ENCODE assay signal across 8 cellular contexts in genomic region chr18:75209952-75210261, GRCh38. TPM values are rescaled to one million over a fixed set of nuclear protein-coding genes. Genes with fewer than 3 reads are reported as not detected.
DNase-seq lines count a peak whose midpoint lies in the region; ATAC-seq and TF ChIP-seq lines count a peak whose summit lies in the region.

No MANE protein-coding gene starts in this region.

- peak overlapping the region; percentile 91 for H2BK5ac ChIP-seq in IMR-90 (ENCODE audit: low read depth, low read length, poor library complexity, severe bottlenecking)

- H4K91ac ChIP-seq in IMR-90 (ENCODE audit: insufficient read depth, low read depth, low read length) = peak overlapping the region; percentile 62

- TF ChIP-seq CTCF in CD8-positive, alpha-beta T cell (IDR thresholded peaks at IDR 0.05) = no peak
- TF ChIP-seq CTCF in IMR-90 (conservative IDR thresholded peaks at IDR 0.05; ENCODE audit: low read depth, low read length) (no peak), mammary epithelial cell (conservative IDR thresholded peaks at IDR 0.05 in 1 of 2, IDR thresholded peaks at IDR 0.05 in 1 of 2; ENCODE audit: extremely low read depth in 1 of 2, insufficient read depth in 1 of 2, low read depth in 1 of 2, low read length in 2 of 2) (no peak)

- BruUV-seq in IMR-90 (replicated peaks; lab: Mats Ljungman, UMichigan) (no TSS peak), mammary epithelial cell (replicated peaks; lab: Mats Ljungman, UMichigan) (no TSS peak)

- H3K4me3 Mint-ChIP-seq in CD8-positive, alpha-beta T cell = peak overlapping the region; percentile 99

- H3K79me2 ChIP-seq in mammary epithelial cell (ENCODE audit: insufficient read depth, low read length) = peaks cover 59% of the 10 kb centered on the region

- 0 out of 3 replicates have a peak overlapping the region, but pooled peaks have one; percentile 7 for H2BK15ac ChIP-seq in IMR-90 (ENCODE audit: low read depth, low read length)

- H3K79me1 ChIP-seq in IMR-90 (ENCODE audit: low read depth in 1 of 2, low read length in 2 of 2) = peaks cover 12 to 34% of the 10 kb centered on the region in 2 experiments

- H3K9ac ChIP-seq in IMR-90 (ENCODE audit: low read depth, low read length) = peak overlapping the region; percentile 82
- peak overlapping the region; percentile 82 for H3K9ac ChIP-seq in mammary epithelial cell (ENCODE audit: insufficient read depth, low read length)

- H3K4ac ChIP-seq in IMR-90 (ENCODE audit: low read depth, low read length) = peak overlapping the region; percentile 75

- peak overlapping the region; percentile 88 for H3K56ac ChIP-seq in IMR-90 (ENCODE audit: extremely low read depth, insufficient read depth, low read length)

- no peaks in the 10 kb centered on the region for H3K36me3 ChIP-seq in CD8-positive, alpha-beta T cell (ENCODE audit: insufficient read depth, low read length)
- H3K36me3 ChIP-seq in IMR-90 (ENCODE audit: control insufficient read depth, insufficient read depth, low read length) (no peaks in the 10 kb centered on the region), mammary epithelial cell (ENCODE audit: insufficient read depth, low read length) (no peaks in the 10 kb centered on the region), muscle layer of duodenum (ENCODE audit: control insufficient read depth in 1 of 2, insufficient read depth in 2 of 2, low read length in 2 of 2) (no peaks in the 10 kb centered on the region)

- H2BK20ac ChIP-seq in IMR-90 (ENCODE audit: low read depth, low read length) = 0 out of 2 replicates have a peak overlapping the region, but pooled peaks have one; percentile 8

- peak overlapping the region; percentile 93 for H3K27ac Mint-ChIP-seq in CD8-positive, alpha-beta T cell

- H4K5ac ChIP-seq in IMR-90 (ENCODE audit: low read depth, low read length) = peak overlapping the region; percentile 90

- POLR2A ChIA-PET in CD8-positive, alpha-beta T cell (lab: Charles Lee) = interaction anchor here (1.0 to 4.3 kb wide), 8 partner anchors 15 to 612 kb away, joined by 3 to 25 read pairs (median 6); partner anchors contain the start of gene ZNF407
- POLR2A ChIA-PET in IMR-90 (lab: Charles Lee; ENCODE audit: unreplicated experiment) = no interaction called here

- peaks cover 29% of the 10 kb centered on the region for H3K36me3 Mint-ChIP-seq in CD8-positive, alpha-beta T cell

- peak overlapping the region; percentile 75 for H3K27ac ChIP-seq in CD8-positive, alpha-beta T cell (ENCODE audit: low read depth, low read length)
- H3K27ac ChIP-seq in IMR-90 (ENCODE audit: insufficient read depth, low read length) (peak overlapping the region; percentile 93), mammary epithelial cell (ENCODE audit: insufficient read depth, low read depth, low read length) (peak overlapping the region; percentile 74), muscle layer of duodenum (ENCODE audit: low read length) (peak overlapping the region; percentile 93)

- no peak; the same call in 1 of the 2 replicates for TF ChIP-seq POLR2A in IMR-90 (IDR thresholded peaks at IDR 0.05; ENCODE audit: low read depth, low read length)

- intact Hi-C loops in CD8-positive, alpha-beta T cell (cut with DNase I, micrococcal nuclease) = loop anchor here (1.0 to 10.0 kb wide), 13 partner anchors 17 to 1852 kb away; partner anchors contain the start of genes TIMM21 (in 2 of the 2), ZNF236 (in 2 of the 2), ZNF407 (in 2 of the 2) and CNDP2 (in 1 of the 2)
- intact Hi-C loops in IMR-90 (cut with micrococcal nuclease) (loop anchor here (1.0 to 10.0 kb wide), 9 partner anchors 72 to 1137 kb away; no protein-coding TSS in a partner anchor), mammary epithelial cell (cut with micrococcal nuclease) (loop anchor here (1.0 to 5.0 kb wide), 7 partner anchors 27 to 1042 kb away; no protein-coding TSS in a partner anchor)

- peak overlapping the region; percentile 81 for H2AK5ac ChIP-seq in IMR-90 (ENCODE audit: low read depth, low read length)

- in situ Hi-C loops in IMR-90 (cut with MboI; ENCODE audit: low sequenced_read_pairs) = loop anchor here (5.0 to 25.0 kb wide), 2 partner anchors 272 to 1152 kb away; no protein-coding TSS in a partner anchor
- in situ Hi-C loops in mammary epithelial cell (cut with MboI; ENCODE audit: low sequenced_read_pairs in 2 of 2) = loop anchor here in 1 of 2 donors (25.0 kb wide), 1 partner anchor 277 kb away; no protein-coding TSS in a partner anchor

- no peaks in the 10 kb centered on the region for H3K9me3 Mint-ChIP-seq in CD8-positive, alpha-beta T cell

- DNase-seq in CD8-positive, alpha-beta T cell = no peak
- DNase-seq in IMR-90 (no peak), mammary epithelial cell (peak; percentile 35), OCI-M1 (lab: John Stamatoyannopoulos, UW) (no peak), NCI-H1092 treated with DMSO at 0.1 percent for 48 hours (lab: John Stamatoyannopoulos, UW) (no peak), kidney glomerular epithelial cell (lab: John Stamatoyannopoulos, UW) (no peak)
- DNase-seq in activated effector memory CD4-positive, alpha-beta T cell treated with anti-CD3 and anti-CD28 coated beads, Interleukin-2, amount 50 U/mL, for 16 hours = no peak

- H2BK120ac ChIP-seq in IMR-90 (ENCODE audit: low read depth, low read length) = peak overlapping the region; percentile 74

- peak overlapping the region; percentile 98 for H3K4me2 ChIP-seq in IMR-90 (ENCODE audit: low read depth, low read length)
- peak overlapping the region; percentile 99 for H3K4me2 ChIP-seq in mammary epithelial cell (ENCODE audit: insufficient read depth, low read depth, low read length)

- no peak for TF ChIP-seq RAD21 in IMR-90 (IDR thresholded peaks at IDR 0.05; ENCODE audit: low read length)

- peak overlapping the region; percentile 61 for H3K23ac ChIP-seq in IMR-90 (ENCODE audit: low read depth, low read length)

- H3K27me3 Mint-ChIP-seq in CD8-positive, alpha-beta T cell (ENCODE audit: low read depth) = peaks cover 3% of the 10 kb centered on the region

- CTCF ChIA-PET in CD8-positive, alpha-beta T cell (lab: Charles Lee) = interaction anchor here (1.5 kb wide), 1 partner anchor 36 kb away, joined by 7 read pairs; no protein-coding TSS in a partner anchor
- CTCF ChIA-PET in IMR-90 (lab: Yijun Ruan, JAX) (interaction anchor here (1.1 kb wide), 1 partner anchor 270 kb away, joined by 3 read pairs; no protein-coding TSS in a partner anchor), mammary epithelial cell (lab: Charles Lee; ENCODE audit: low non-redundant PET) (interaction anchor here (0.6 kb wide), 1 partner anchor 158 kb away, joined by 9 read pairs; no protein-coding TSS in a partner anchor)

- no peaks in the 10 kb centered on the region for H3K27me3 ChIP-seq in CD8-positive, alpha-beta T cell (ENCODE audit: insufficient read depth, low read length)
- H3K27me3 ChIP-seq in IMR-90 (ENCODE audit: control insufficient read depth, insufficient read depth, low read length) (no peaks in the 10 kb centered on the region), mammary epithelial cell (ENCODE audit: insufficient read depth, low read length) (no peaks in the 10 kb centered on the region), muscle layer of duodenum (ENCODE audit: low read depth, low read length) (no peaks in the 10 kb centered on the region)

- ATAC-seq in CD8-positive, alpha-beta T cell = no peak
- no peak for ATAC-seq in IMR-90 (ENCODE audit: low read depth)

- H4K20me1 ChIP-seq in IMR-90 (ENCODE audit: insufficient read depth, low read length) (peaks cover 4% of the 10 kb centered on the region; the same call in 1 of the 2 replicates), mammary epithelial cell (ENCODE audit: insufficient read depth, low read length) (no peaks in the 10 kb centered on the region)

- WGBS in IMR-90 (ENCODE audit: extremely low coverage in 2 of 2, insufficient read length in 1 of 2), 2 experiments = no CpG with 5 or more reads among the region's 8 CpGs
- WGBS in mammary epithelial cell (ENCODE audit: low coverage, missing lambda C conversion rate) = under 1% methylated on average over 8 of the region's 8 CpGs

- H3K4me3 ChIP-seq in CD8-positive, alpha-beta T cell (ENCODE audit: low read depth, low read length) = peak overlapping the region; percentile 65
- H3K4me3 ChIP-seq in IMR-90 (ENCODE audit: insufficient read depth, low read depth, low read length) = peak overlapping the region; percentile 90
- H3K4me3 ChIP-seq in mammary epithelial cell (replicated peaks in 1 of 3; ENCODE audit: insufficient read depth in 1 of 3, low read depth in 2 of 3, low read length in 3 of 3) = peak overlapping the region; percentile 79 to 98 (median 88)
- peak overlapping the region; percentile 81 to 96 for H3K4me3 ChIP-seq in muscle layer of duodenum (ENCODE audit: low read depth in 1 of 2, low read length in 2 of 2)

- peak overlapping the region; percentile 73 for H3K18ac ChIP-seq in IMR-90 (ENCODE audit: low read depth, low read length)

- H3K4me1 ChIP-seq in CD8-positive, alpha-beta T cell (ENCODE audit: insufficient read depth, low read length) = peaks cover 61% of the 10 kb centered on the region
- peaks cover 5% of the 10 kb centered on the region for H3K4me1 ChIP-seq in IMR-90 (ENCODE audit: control insufficient read depth, insufficient read depth, low read length)
- peaks cover 30% of the 10 kb centered on the region for H3K4me1 ChIP-seq in mammary epithelial cell (ENCODE audit: insufficient read depth, low read length)
- H3K4me1 ChIP-seq in muscle layer of duodenum (ENCODE audit: control insufficient read depth in 1 of 2, insufficient read depth in 2 of 2, low read length in 2 of 2) = peaks cover 25 to 29% of the 10 kb centered on the region in 2 donors

- dilution Hi-C loops in IMR-90 (cut with HindIII; ENCODE audit: low sequenced_read_pairs, unreplicated experiment) (no loop called here), mammary epithelial cell (cut with HindIII; ENCODE audit: low sequenced_read_pairs) (no loop called here)

- H2AK9ac ChIP-seq in IMR-90 (replicated peaks; ENCODE audit: low read depth, low read length, poor library complexity) = peak overlapping the region; percentile 59

- peak overlapping the region; percentile 64 for H3K14ac ChIP-seq in IMR-90 (replicated peaks; ENCODE audit: low read depth, low read length)

- H3K9me1 ChIP-seq in IMR-90 (ENCODE audit: insufficient read depth, low read length) = no peaks in the 10 kb centered on the region

- peaks cover 70% of the 10 kb centered on the region for H3K4me1 Mint-ChIP-seq in CD8-positive, alpha-beta T cell (ENCODE audit: low read depth)

- H2AFZ ChIP-seq in IMR-90 (replicated peaks; ENCODE audit: low read length, poor library complexity) (peak overlapping the region; percentile 89), mammary epithelial cell (ENCODE audit: low read depth, low read length) (peak overlapping the region; percentile 91)

- no peaks in the 10 kb centered on the region for H3K9me3 ChIP-seq in CD8-positive, alpha-beta T cell (ENCODE audit: low read length)
- H3K9me3 ChIP-seq in IMR-90 (ENCODE audit: control insufficient read depth, insufficient read depth, low read length) (no peaks in the 10 kb centered on the region), mammary epithelial cell (replicated peaks; ENCODE audit: insufficient read depth, low read length) (no peaks in the 10 kb centered on the region), muscle layer of duodenum (ENCODE audit: control insufficient read depth in 1 of 2, low read length in 2 of 2) (no peaks in the 10 kb centered on the region)

- peak overlapping the region; percentile 57 to 64; a peak in 3 of 4 replicates for H4K8ac ChIP-seq in IMR-90 (ENCODE audit: low read depth in 2 of 2, low read length in 2 of 2)

RNA-seq across cellular contexts. Expression of gene TSHZ1, which starts 0.7 kb away (rescaled TPM):
- 10 to 100 TPM; 21.5 to 23.4 TPM for total RNA-seq in CD8-positive, alpha-beta T cell
- 9.2 and 10.0 TPM in 2 replicates for total RNA-seq in IMR-90 (2012; rRNA removed)
- 6.4 and 7.1 TPM in 2 replicates for polyA plus RNA-seq in IMR-90 (2012; rRNA removed)
- polyA plus RNA-seq in IMR-90 (2012; cell fraction: cytosol; rRNA removed) = 2.8 and 4.6 TPM in 2 replicates
- polyA plus RNA-seq in IMR-90 (2012; cell fraction: nucleus; rRNA removed; ENCODE audit: low replicate concordance) = 4.5 and 4.9 TPM in 2 replicates
- total RNA-seq in mammary epithelial cell = 1 to 10 TPM; 4.7 to 8.1 TPM
- 2.0 TPM for polyA plus RNA-seq in mammary epithelial cell
- 7.0 TPM for polyA minus RNA-seq in mammary epithelial cell

RNA-seq across cellular contexts. Expression of gene PTGR3, which starts 1.0 kb away (rescaled TPM):
- total RNA-seq in CD8-positive, alpha-beta T cell = 1 to 10 TPM; 6.3 to 7.8 TPM
- total RNA-seq in IMR-90 (2012; rRNA removed) (16.1 and 16.9 TPM in 2 replicates), mammary epithelial cell (10 to 100 TPM; 15.2 to 29.4 TPM)
- polyA plus RNA-seq in IMR-90 (2012; rRNA removed) (24.6 and 26.4 TPM in 2 replicates), mammary epithelial cell (31.3 TPM)
- polyA plus RNA-seq in IMR-90 (2012; cell fraction: cytosol; rRNA removed) = 8.9 and 21.0 TPM in 2 replicates
- 22.4 and 44.0 TPM in 2 replicates for polyA plus RNA-seq in IMR-90 (2012; cell fraction: nucleus; rRNA removed; ENCODE audit: low replicate concordance)
- 27.9 TPM for polyA minus RNA-seq in mammary epithelial cell
